Comparison of ENCODE assay signal across 8 cellular contexts in the genomic region with DNA sequence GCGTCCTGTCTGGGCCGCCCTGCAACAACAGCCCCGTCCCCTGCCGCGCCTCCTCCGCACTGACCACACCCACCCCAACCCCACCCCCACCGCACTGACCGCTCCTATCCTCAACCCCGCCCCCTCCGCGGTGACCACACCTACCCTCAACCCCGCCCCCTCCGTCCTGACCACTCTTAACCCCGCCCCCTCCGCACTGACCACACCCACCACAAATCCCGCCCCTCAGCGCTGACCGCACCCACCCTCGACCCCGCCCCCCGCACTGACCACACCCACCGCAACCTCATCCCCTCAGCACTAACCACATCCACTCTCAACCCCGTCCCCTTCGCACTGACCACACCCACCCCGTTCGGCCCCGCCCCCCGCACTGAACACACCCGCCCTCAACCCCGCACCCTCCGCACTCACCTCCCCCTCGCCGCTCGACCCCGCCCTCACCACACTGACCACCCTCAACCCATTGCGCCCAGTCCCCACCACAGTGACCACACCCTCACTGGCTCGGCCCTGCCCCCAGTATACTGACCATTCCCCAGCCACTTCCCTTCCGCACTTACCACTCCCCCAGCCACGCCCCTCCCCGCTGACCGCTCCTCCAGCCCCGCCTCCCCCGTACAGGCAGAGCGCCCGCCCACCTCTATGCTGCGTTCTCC. TPM values are rescaled to one million over a fixed set of nuclear protein-coding genes. Genes with fewer than 3 reads are reported as not detected.
DNase-seq lines count a peak whose midpoint lies in the region; ATAC-seq and TF ChIP-seq lines count a peak whose summit lies in the region.

No MANE protein-coding gene starts in this region.

- no peak for TF ChIP-seq POLR2A in erythroblast (IDR thresholded peaks at IDR 0.05; ENCODE audit: low read length)

- ATAC-seq in HG02798 (IDR thresholded peaks at IDR 0.05; ENCODE audit: poor library complexity, unreplicated experiment) = peak; percentile 63
- peak; percentile 86 for ATAC-seq in mucosa of descending colon

- peak overlapping the region; percentile 22 for H3K4me3 ChIP-seq in mucosa of descending colon

- peaks cover 6% of the 10 kb centered on the region for H3K4me1 ChIP-seq in mucosa of descending colon (ENCODE audit: low read depth)

- H3K36me3 ChIP-seq in mucosa of descending colon (ENCODE audit: low read depth) = no peaks in the 10 kb centered on the region

- peak; percentile 72 for DNase-seq in GM04504 (ENCODE audit: low read depth)
- peak; percentile 85 for DNase-seq in NOMO-1 treated with dmso at 0.1 percent for 144 hours (lab: John Stamatoyannopoulos, UW; ENCODE audit: unreplicated experiment)
- DNase-seq in activated T-cell treated with anti-CD3 and anti-CD28 coated beads for 4 hours = peak; percentile 35
- DNase-seq in erythroblast (lab: John Stamatoyannopoulos, UW) = peak; percentile 94 to 95
- peak; percentile 94 to 96 (median 95) for DNase-seq in mucosa of descending colon
- peak; percentile 53 to 57 for DNase-seq in stimulated activated CD8-positive, alpha-beta memory T cell treated with anti-CD3 and anti-CD28 coated beads, Interleukin-15, amount 100 ng/mL, for 48 hours (ENCODE audit: low read depth in 2 of 2)
- DNase-seq in NCI-H187 treated with DMSO at 0.1 percent for 48 hours (lab: John Stamatoyannopoulos, UW) = no peak

- intact Hi-C loops in mucosa of descending colon (cut with DNase I, micrococcal nuclease) = no loop called here

- H3K9me3 ChIP-seq in mucosa of descending colon = no peaks in the 10 kb centered on the region

- TF ChIP-seq CTCF in mucosa of descending colon (IDR thresholded peaks at IDR 0.05) = no peak

RNA-seq across cellular contexts. Expression of gene F2RL3, which starts 8.2 kb away (rescaled TPM):
- total RNA-seq in mucosa of descending colon = 1 to 10 TPM in 2 of 3 donors, under 1 TPM in 1; 0.38 to 2.0 (median 1.6) TPM
